Comparison of ENCODE assay signal across 15 cellular contexts in genomic region chr3:76308541-76308940, GRCh38.
"Had no signal": no experiment of that assay in that cellular context is flagged by ENCODE, and none has a peak within 500 bp of the region (broad histone marks: within the 10 kb centered on the region; RNA-seq: fewer than 3 reads in every experiment).

No MANE protein-coding gene starts in this region.

- H3K4me1 ChIP-seq: testis, upper lobe of right lung had no signal

- H3K36me3 Mint-ChIP-seq: activated CD4-positive, alpha-beta memory T cell treated with anti-CD3 and anti-CD28 coated beads for 36 hours; activated naive CD8-positive, alpha-beta T cell treated with anti-CD3 and anti-CD28 coated beads for 36 hours had no signal

- H3K9me3 ChIP-seq: mucosa of descending colon, testis, upper lobe of right lung had no signal

- H3K36me3 ChIP-seq: upper lobe of right lung had no signal

- ATAC-seq: mucosa of descending colon; naive thymus-derived CD8-positive, alpha-beta T cell; right cardiac atrium; stimulated activated naive CD8-positive, alpha-beta T cell treated with anti-CD3 and anti-CD28 coated beads, Interleukin-15, Interleukin-2, amounts not matched to agents 100 U/mL and 50 U/mL, for 24 hours; upper lobe of right lung had no signal

- DNase-seq: activated CD4-positive, alpha-beta memory T cell treated with anti-CD3 and anti-CD28 coated beads for 36 hours; activated gamma-delta T cell treated with Interleukin-2 at 50 U/mL for 16 hours; activated naive CD8-positive, alpha-beta T cell treated with anti-CD3 and anti-CD28 coated beads for 36 hours; activated T-cell treated with anti-CD3 and anti-CD28 coated beads, Interleukin-2, amount 50 U/mL, for 48 hours; aorta; mammary epithelial cell; mucosa of descending colon; naive thymus-derived CD8-positive, alpha-beta T cell; right cardiac atrium; stimulated activated CD8-positive, alpha-beta memory T cell treated with anti-CD3 and anti-CD28 coated beads, Interleukin-4, amount 100 ng/mL, for 48 hours; stimulated activated naive CD8-positive, alpha-beta T cell treated with anti-CD3 and anti-CD28 coated beads, Interleukin-15, Interleukin-2, amounts not matched to agents 100 U/mL and 50 U/mL, for 24 hours; T1000; testis; upper lobe of right lung had no signal

- H3K4me3 ChIP-seq: mucosa of descending colon, testis, upper lobe of right lung had no signal

- H3K4me1 Mint-ChIP-seq: activated naive CD8-positive, alpha-beta T cell treated with anti-CD3 and anti-CD28 coated beads for 36 hours; naive thymus-derived CD8-positive, alpha-beta T cell had no signal

- H3K4me3 Mint-ChIP-seq: activated CD4-positive, alpha-beta memory T cell treated with anti-CD3 and anti-CD28 coated beads for 36 hours; activated naive CD8-positive, alpha-beta T cell treated with anti-CD3 and anti-CD28 coated beads for 36 hours; naive thymus-derived CD8-positive, alpha-beta T cell had no signal

- H3K27ac Mint-ChIP-seq: activated CD4-positive, alpha-beta memory T cell treated with anti-CD3 and anti-CD28 coated beads for 36 hours; activated naive CD8-positive, alpha-beta T cell treated with anti-CD3 and anti-CD28 coated beads for 36 hours; naive thymus-derived CD8-positive, alpha-beta T cell; progenitor cell of endocrine pancreas had no signal

- H3K27me3 Mint-ChIP-seq: activated CD4-positive, alpha-beta memory T cell treated with anti-CD3 and anti-CD28 coated beads for 36 hours; activated naive CD8-positive, alpha-beta T cell treated with anti-CD3 and anti-CD28 coated beads for 36 hours; naive thymus-derived CD8-positive, alpha-beta T cell; progenitor cell of endocrine pancreas had no signal

- H3K27ac ChIP-seq: testis, upper lobe of right lung had no signal

- H3K27me3 ChIP-seq: testis, upper lobe of right lung had no signal
